ENCODE assay signal across 10 cellular contexts in genomic region chr7:30148951-30149459, GRCh38. TPM values are rescaled to one million over a fixed set of nuclear protein-coding genes. Genes with fewer than 3 reads are reported as not detected.
A peak's percentile ranks its signal among the peaks of the same experiment; 100 is the strongest.
DNase-seq lines count a peak whose midpoint lies in the region; ATAC-seq and TF ChIP-seq lines count a peak whose summit lies in the region.
"Had no signal": no experiment of that assay in that cellular context is flagged by ENCODE, and none has a peak within 500 bp of the region (broad histone marks: within the 10 kb centered on the region; RNA-seq: fewer than 3 reads in every experiment).

No MANE protein-coding gene starts in this region.

- peaks cover 16% of the 10 kb centered on the region for H3K4me1 ChIP-seq in PC-9 (replicated peaks; ENCODE audit: insufficient read depth)
- peaks cover 35% of the 10 kb centered on the region in 2 donors for H3K4me1 ChIP-seq in gastrocnemius medialis

- H3K79me2 ChIP-seq in PC-9 (ENCODE audit: low read depth) = no peaks in the 10 kb centered on the region

- intact Hi-C loops in PC-9 (cut with micrococcal nuclease; ENCODE audit: unreplicated experiment) (loop anchor here (2.0 to 10.0 kb wide), 2 partner anchors 18 to 356 kb away; partner anchors contain the start of gene GGCT), gastrocnemius medialis (cut with DNase I; ENCODE audit: low total_unique reads) (no loop called here)

- H3K36me3 ChIP-seq in PC-9 (ENCODE audit: low read depth) (no peaks in the 10 kb centered on the region), gastrocnemius medialis (peaks cover 0 to 8% of the 10 kb centered on the region in 2 donors)

- H3K27me3 ChIP-seq in PC-9 (ENCODE audit: insufficient read depth, low read depth) = peaks cover 27% of the 10 kb centered on the region; the same call in 1 of the 2 replicates
- no peaks in the 10 kb centered on the region for H3K27me3 ChIP-seq in gastrocnemius medialis

- in situ Hi-C loops in gastrocnemius medialis (cut with MboI; ENCODE audit: low sequenced_read_pairs in 4 of 4) = no loop called here

- H2AFZ ChIP-seq in PC-9 = no peak overlapping the region; the same call in 1 of the 2 replicates

- H3K9me3 ChIP-seq in PC-9 (ENCODE audit: insufficient read depth, low read depth) = no peaks in the 10 kb centered on the region
- no peaks in the 10 kb centered on the region for H3K9me3 ChIP-seq in gastrocnemius medialis

- TF ChIP-seq POLR2A in gastrocnemius medialis (IDR thresholded peaks at IDR 0.05) = no peak

- ATAC-seq in GM21717 (IDR thresholded peaks at IDR 0.05; ENCODE audit: unreplicated experiment) (no peak), gastrocnemius medialis (no peak), GM18909 (IDR thresholded peaks at IDR 0.05; ENCODE audit: poor library complexity, unreplicated experiment) (no peak)

- no peaks in the 10 kb centered on the region for H3K9me2 ChIP-seq in PC-9 (ENCODE audit: insufficient read depth)

- TF ChIP-seq CTCF in PC-9 (conservative IDR thresholded peaks at IDR 0.05) (no peak), gastrocnemius medialis (IDR thresholded peaks at IDR 0.05 in 4 of 5, conservative IDR thresholded peaks at IDR 0.05 in 1 of 5) (no peak)

- no peak overlapping the region for H3K27ac ChIP-seq in PC-9
- peak overlapping the region; percentile 89 for H3K27ac ChIP-seq in temporal lobe (ENCODE audit: low read depth, low read length)
- H3K27ac ChIP-seq in gastrocnemius medialis = peak overlapping the region in 1 of 4 donors; percentile 17

- peaks cover 16% of the 10 kb centered on the region; the same call in 1 of the 2 replicates for H3F3A ChIP-seq in PC-9 (ENCODE audit: insufficient read depth, low read depth)

- CTCF ChIA-PET in PC-9 (lab: Charles Lee) = no interaction called here

- H3K4me3 ChIP-seq in PC-9 (no peak overlapping the region), gastrocnemius medialis (no peak overlapping the region)

- peak; percentile 21 for DNase-seq in stimulated activated CD4-positive, alpha-beta T cell treated with anti-CD3 and anti-CD28 coated beads, Interleukin-15, amount 100 ng/mL, for 24 hours
- no peak for DNase-seq in stimulated activated CD4-positive, alpha-beta T cell treated with anti-CD3 and anti-CD28 coated beads, Interleukin-12 subunit alpha, Interleukin-12 subunit beta, amount 100 ng/mL, for 4 hours
- DNase-seq in PC-9 (peak; percentile 80 to 96), gastrocnemius medialis (no peak)
- DNase-seq in effector CD8-positive, alpha-beta T cell (lab: John Stamatoyannopoulos, UW) = peak; percentile 14
- DNase-seq: HCEC 1CT, NCI-H1694 treated with DMSO at 0.1 percent for 48 hours had no signal

- H3K4me2 ChIP-seq in PC-9 = peak overlapping the region; percentile 31

- BruUV-seq in PC-9 (replicated peaks; lab: Mats Ljungman, UMichigan) = no TSS peak

- peaks cover 5% of the 10 kb centered on the region; the same call in 1 of the 2 replicates for H4K20me1 ChIP-seq in PC-9 (ENCODE audit: insufficient read depth)

- POLR2A ChIA-PET in PC-9 (lab: Charles Lee; ENCODE audit: unreplicated experiment) = interaction anchor here (0.6 to 0.8 kb wide), 3 partner anchors 12 to 243 kb away, joined by 3 to 5 read pairs (median 4); no protein-coding TSS in a partner anchor

RNA-seq across cellular contexts. Expression of gene MTURN, which starts 14.2 kb away (rescaled TPM):
- total RNA-seq in PC-9 (2021) (21.6 and 23.1 TPM in 2 replicates), temporal lobe (281 TPM), gastrocnemius medialis (10 to 100 TPM; 32.9 to 81.9 (median 44.7) TPM)

Comparison
In these comparisons a context has a peak if more than half of its experiments do, and no peak if none do; other contexts are left out.
1. DNase-seq: peak in stimulated activated CD4-positive, alpha-beta T cell treated with anti-CD3 and anti-CD28 coated beads, Interleukin-15, amount 100 ng/mL, for 24 hours (single experiment), PC-9 (2 of 2) and effector CD8-positive, alpha-beta T cell (single experiment); none in stimulated activated CD4-positive, alpha-beta T cell treated with anti-CD3 and anti-CD28 coated beads, Interleukin-12 subunit alpha, Interleukin-12 subunit beta, amount 100 ng/mL, for 4 hours (single experiment) and gastrocnemius medialis (0 of 2).